8 cellular contexts compared by ENCODE assay signal in the genomic region with DNA sequence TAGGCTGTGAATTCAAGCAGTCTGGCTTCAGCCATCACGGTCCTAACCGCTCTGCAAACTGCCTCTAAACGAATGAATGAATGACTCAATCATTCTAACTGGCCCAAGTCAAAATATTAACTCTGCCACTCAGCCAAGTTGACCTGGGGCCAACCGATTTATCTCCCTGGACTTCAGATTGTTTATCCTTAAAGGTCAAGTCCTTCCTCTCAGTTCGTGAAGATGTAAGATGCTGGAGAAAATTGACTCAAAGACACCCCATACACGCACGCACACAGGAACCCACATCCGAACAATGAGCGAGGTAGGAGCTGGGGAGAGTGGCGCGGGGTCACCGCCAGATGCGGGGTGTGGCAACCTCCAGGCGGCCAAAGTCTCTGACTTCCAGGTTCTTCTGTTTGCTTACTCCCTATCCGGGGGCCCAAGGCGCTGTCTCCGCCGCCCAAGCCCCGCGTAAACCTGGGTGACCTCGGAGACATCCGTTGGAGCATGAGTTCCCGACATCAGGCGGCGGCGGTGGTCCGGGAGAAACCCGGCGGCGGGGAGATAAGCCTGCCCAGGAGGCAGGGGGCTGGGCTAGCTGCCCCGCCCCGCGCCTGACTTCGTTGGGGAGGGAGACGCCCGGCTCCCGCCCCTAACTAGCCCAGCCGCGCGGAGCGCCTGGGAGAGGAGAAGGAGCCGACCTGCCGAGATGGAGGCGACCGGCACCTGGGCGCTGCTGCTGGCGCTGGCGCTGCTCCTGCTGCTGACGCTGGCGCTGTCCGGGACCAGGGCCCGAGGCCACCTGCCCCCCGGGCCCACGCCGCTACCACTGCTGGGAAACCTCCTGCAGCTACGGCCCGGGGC. TPM values are rescaled to one million over a fixed set of nuclear protein-coding genes. Genes with fewer than 3 reads are reported as not detected.
DNase-seq lines count a peak whose midpoint lies in the region; ATAC-seq and TF ChIP-seq lines count a peak whose summit lies in the region.

A gene with protein sequence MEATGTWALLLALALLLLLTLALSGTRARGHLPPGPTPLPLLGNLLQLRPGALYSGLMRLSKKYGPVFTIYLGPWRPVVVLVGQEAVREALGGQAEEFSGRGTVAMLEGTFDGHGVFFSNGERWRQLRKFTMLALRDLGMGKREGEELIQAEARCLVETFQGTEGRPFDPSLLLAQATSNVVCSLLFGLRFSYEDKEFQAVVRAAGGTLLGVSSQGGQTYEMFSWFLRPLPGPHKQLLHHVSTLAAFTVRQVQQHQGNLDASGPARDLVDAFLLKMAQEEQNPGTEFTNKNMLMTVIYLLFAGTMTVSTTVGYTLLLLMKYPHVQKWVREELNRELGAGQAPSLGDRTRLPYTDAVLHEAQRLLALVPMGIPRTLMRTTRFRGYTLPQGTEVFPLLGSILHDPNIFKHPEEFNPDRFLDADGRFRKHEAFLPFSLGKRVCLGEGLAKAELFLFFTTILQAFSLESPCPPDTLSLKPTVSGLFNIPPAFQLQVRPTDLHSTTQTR (plus strand): TSS at position 646 of the 846 bp plus-strand sequence. CDS start 46 bp downstream, at position 692.

- DNase-seq in activated CD4-positive, alpha-beta T cell treated with anti-CD3 and anti-CD28 coated beads, Interleukin-2, amount 10 ng/mL, durations not matched to agents 24 days and 14 days = peak; percentile 79
- no peak for DNase-seq in activated CD4-positive, alpha-beta T cell treated with anti-CD3 and anti-CD28 coated beads for 4 hours
- peak; percentile 18 for DNase-seq in activated naive CD4-positive, alpha-beta T cell treated with anti-CD3 and anti-CD28 coated beads, Interleukin-2, amount 50 U/mL, for 16 hours
- peak; percentile 24 for DNase-seq in stimulated activated naive CD8-positive, alpha-beta T cell treated with anti-CD3 and anti-CD28 coated beads, Interleukin-15, Interleukin-2, amounts not matched to agents 100 U/mL and 50 U/mL, for 24 hours
- DNase-seq in ascending aorta (ENCODE audit: low spot score in 2 of 2) = no peak
- no peak for DNase-seq in activated CD4-positive, CD25-positive, alpha-beta regulatory T cell treated with anti-CD3 and anti-CD28 coated beads, Interleukin-2, amount 50 U/mL, for 72 hours

- peak within 1 kb of the TSS; percentile 59 for H3K4me3 Mint-ChIP-seq in activated CD4-positive, alpha-beta T cell treated with anti-CD3 and anti-CD28 coated beads, Interleukin-2, amount 10 ng/mL, durations not matched to agents 24 days and 14 days

- no peaks in the 10 kb centered on the region for H3K9me3 Mint-ChIP-seq in activated CD4-positive, alpha-beta T cell treated with anti-CD3 and anti-CD28 coated beads, Interleukin-2, amount 10 ng/mL, durations not matched to agents 24 days and 14 days

- H3K9me3 ChIP-seq in iPS-18c (ENCODE audit: control insufficient read depth, insufficient read depth, low read length) = no peaks in the 10 kb centered on the region
- H3K9me3 ChIP-seq in ascending aorta = no peaks in the 10 kb centered on the region

- H3K4me1 ChIP-seq in ascending aorta = no peaks in the 10 kb centered on the region

- no peak for TF ChIP-seq CTCF in ascending aorta (IDR thresholded peaks at IDR 0.05)

- H3K36me3 ChIP-seq in ascending aorta = no peaks in the 10 kb centered on the region

- peak within 1 kb of the TSS; percentile 1 for H3K27ac Mint-ChIP-seq in activated CD4-positive, alpha-beta T cell treated with anti-CD3 and anti-CD28 coated beads, Interleukin-2, amount 10 ng/mL, durations not matched to agents 24 days and 14 days

- peaks cover 15% of the 10 kb centered on the region for H3K4me1 Mint-ChIP-seq in activated CD4-positive, alpha-beta T cell treated with anti-CD3 and anti-CD28 coated beads, Interleukin-2, amount 10 ng/mL, durations not matched to agents 24 days and 14 days

- no peaks in the 10 kb centered on the region for H3K36me3 Mint-ChIP-seq in activated CD4-positive, alpha-beta T cell treated with anti-CD3 and anti-CD28 coated beads, Interleukin-2, amount 10 ng/mL, durations not matched to agents 24 days and 14 days (ENCODE audit: low read depth)

- intact Hi-C loops in activated CD4-positive, alpha-beta T cell treated with anti-CD3 and anti-CD28 coated beads, Interleukin-2, amount 10 ng/mL, durations not matched to agents 24 days and 14 days (cut with micrococcal nuclease) = no loop called here
- intact Hi-C loops in ascending aorta (cut with DNase I) = no loop called here

- peaks cover 9% of the 10 kb centered on the region for H3K27me3 ChIP-seq in ascending aorta

- peaks cover 40% of the 10 kb centered on the region for H3K27me3 Mint-ChIP-seq in activated CD4-positive, alpha-beta T cell treated with anti-CD3 and anti-CD28 coated beads, Interleukin-2, amount 10 ng/mL, durations not matched to agents 24 days and 14 days

- no peak within 1 kb of the TSS for H3K27ac ChIP-seq in ascending aorta

- peak within 1 kb of the TSS; percentile 73 for H3K4me3 ChIP-seq in iPS-18c (ENCODE audit: insufficient read depth, low read depth, low read length)
- H3K4me3 ChIP-seq in ascending aorta = peak within 1 kb of the TSS in 1 of 2 donors; percentile 50

- peak; percentile 23 for ATAC-seq in stimulated activated naive CD8-positive, alpha-beta T cell treated with anti-CD3 and anti-CD28 coated beads, Interleukin-15, Interleukin-2, amounts not matched to agents 100 U/mL and 50 U/mL, for 24 hours
- no peak for ATAC-seq in GM18858 (IDR thresholded peaks at IDR 0.05; ENCODE audit: unreplicated experiment)

RNA-seq across cellular contexts. Expression of the gene that starts here (rescaled TPM):
- total RNA-seq in activated CD4-positive, alpha-beta T cell treated with anti-CD3 and anti-CD28 coated beads, Interleukin-2, amount 10 ng/mL, durations not matched to agents 24 days and 14 days = 0.70 and 1.0 TPM in 2 replicates
- total RNA-seq in ascending aorta = not detected

Comparison
In these comparisons a context has a peak if more than half of its experiments do, and no peak if none do; other contexts are left out.
1. DNase-seq: peak in activated CD4-positive, alpha-beta T cell treated with anti-CD3 and anti-CD28 coated beads, Interleukin-2, amount 10 ng/mL, durations not matched to agents 24 days and 14 days (single experiment), activated naive CD4-positive, alpha-beta T cell treated with anti-CD3 and anti-CD28 coated beads, Interleukin-2, amount 50 U/mL, for 16 hours (single experiment) and stimulated activated naive CD8-positive, alpha-beta T cell treated with anti-CD3 and anti-CD28 coated beads, Interleukin-15, Interleukin-2, amounts not matched to agents 100 U/mL and 50 U/mL, for 24 hours (single experiment); none in activated CD4-positive, alpha-beta T cell treated with anti-CD3 and anti-CD28 coated beads for 4 hours (0 of 2), ascending aorta (0 of 2) and activated CD4-positive, CD25-positive, alpha-beta regulatory T cell treated with anti-CD3 and anti-CD28 coated beads, Interleukin-2, amount 50 U/mL, for 72 hours (single experiment).